ENCODE assay signal across 1 cellular context in genomic region chr12:65825573-65826512, GRCh38.
A peak's percentile ranks its signal among the peaks of the same experiment; 100 is the strongest.
TF ChIP-seq lines count a peak whose summit lies in the region.

No MANE protein-coding gene starts in this region.

TF ChIP-seq in HEK293, 187 proteins besides CTCF, POLR2A, EP300 and RAD21 (continued from another document and continues in another):
- TF ChIP-seq SP2 (tag by site-specific recombination; IDR thresholded peaks at IDR 0.05) (peak; percentile 65), ZFP69B (tag by site-specific recombination; IDR thresholded peaks at IDR 0.05) (no peak), ZNF398 (tag by site-specific recombination; IDR thresholded peaks at IDR 0.05) (no peak), MYNN (tag by site-specific recombination; IDR thresholded peaks at IDR 0.05; ENCODE audit: borderline replicate concordance) (no peak), KLF8 (tag by site-specific recombination; IDR thresholded peaks at IDR 0.05) (no peak), ZNF148 (tag by site-specific recombination; IDR thresholded peaks at IDR 0.05; ENCODE audit: borderline replicate concordance) (no peak), KLF1 (tag by site-specific recombination; IDR thresholded peaks at IDR 0.05) (no peak), ZNF596 (tag by site-specific recombination; IDR thresholded peaks at IDR 0.05) (no peak), ZNF518A (tag by site-specific recombination; conservative IDR thresholded peaks at IDR 0.05; ENCODE audit: low read depth) (no peak), ZNF513 (tag by site-specific recombination; IDR thresholded peaks at IDR 0.05) (no peak), ZNF133 (tag by site-specific recombination; IDR thresholded peaks at IDR 0.05) (no peak), ZNF658 (tag by site-specific recombination; IDR thresholded peaks at IDR 0.05) (no peak), ZNF140 (tag by site-specific recombination; IDR thresholded peaks at IDR 0.05) (no peak), ZNF350 (tag by site-specific recombination; IDR thresholded peaks at IDR 0.05) (no peak), ZNF391 (tag by site-specific recombination; IDR thresholded peaks at IDR 0.05; ENCODE audit: borderline replicate concordance, low read depth) (no peak), KLF7 (tag by site-specific recombination; IDR thresholded peaks at IDR 0.05; ENCODE audit: borderline replicate concordance) (no peak), ZSCAN23 (tag by site-specific recombination; IDR thresholded peaks at IDR 0.05) (no peak), SCRT2 (tag by site-specific recombination; IDR thresholded peaks at IDR 0.05) (no peak), ZNF292 (tag by site-specific recombination; IDR thresholded peaks at IDR 0.05; ENCODE audit: borderline replicate concordance, low read depth) (no peak), ZNF426 (tag by site-specific recombination; IDR thresholded peaks at IDR 0.05) (no peak), EGR2 (tag by site-specific recombination; IDR thresholded peaks at IDR 0.05; ENCODE audit: low read depth) (no peak), ZBTB21 (tag by site-specific recombination; IDR thresholded peaks at IDR 0.05) (no peak), ZNF785 (tag by site-specific recombination; IDR thresholded peaks at IDR 0.05) (no peak), ZNF626 (tag by site-specific recombination; IDR thresholded peaks at IDR 0.05) (no peak), ZSCAN30 (tag by site-specific recombination; IDR thresholded peaks at IDR 0.05) (no peak), ZFP41 (tag by site-specific recombination; IDR thresholded peaks at IDR 0.05; ENCODE audit: borderline replicate concordance) (no peak), INSM2 (tag by site-specific recombination; IDR thresholded peaks at IDR 0.05) (no peak), ZNF23 (tag by site-specific recombination; IDR thresholded peaks at IDR 0.05; ENCODE audit: borderline replicate concordance) (no peak), ZNF341 (tag by site-specific recombination; IDR thresholded peaks at IDR 0.05; ENCODE audit: low read depth) (no peak), ZNF660 (tag by site-specific recombination; IDR thresholded peaks at IDR 0.05) (0 out of 2 replicates have a peak, but pooled peaks have one; percentile 59), GLIS1 (tag by site-specific recombination; IDR thresholded peaks at IDR 0.05) (no peak), ZNF138 (tag by site-specific recombination; IDR thresholded peaks at IDR 0.05; ENCODE audit: borderline replicate concordance) (no peak), PRDM1 (tag by site-specific recombination; IDR thresholded peaks at IDR 0.05) (no peak), ZNF514 (tag by site-specific recombination; IDR thresholded peaks at IDR 0.05) (no peak), ZSCAN16 (tag by site-specific recombination; IDR thresholded peaks at IDR 0.05) (no peak), GFI1B (tag by site-specific recombination; IDR thresholded peaks at IDR 0.05) (no peak), ZNF16 (tag by site-specific recombination; IDR thresholded peaks at IDR 0.05; ENCODE audit: low read depth) (no peak), PRDM6 (tag by site-specific recombination; IDR thresholded peaks at IDR 0.05) (no peak), YY1 (tag by site-specific recombination; IDR thresholded peaks at IDR 0.05) (no peak), REST (tag by site-specific recombination; IDR thresholded peaks at IDR 0.05) (no peak), YY2 (tag by site-specific recombination; IDR thresholded peaks at IDR 0.05) (no peak), SETDB1 (IDR thresholded peaks at IDR 0.05; ENCODE audit: insufficient read length, low read length) (no peak), AEBP2 (tag by site-specific recombination; IDR thresholded peaks at IDR 0.05; ENCODE audit: borderline replicate concordance) (no peak)
